ENCODE assay signal across 8 cellular contexts in the genomic region with DNA sequence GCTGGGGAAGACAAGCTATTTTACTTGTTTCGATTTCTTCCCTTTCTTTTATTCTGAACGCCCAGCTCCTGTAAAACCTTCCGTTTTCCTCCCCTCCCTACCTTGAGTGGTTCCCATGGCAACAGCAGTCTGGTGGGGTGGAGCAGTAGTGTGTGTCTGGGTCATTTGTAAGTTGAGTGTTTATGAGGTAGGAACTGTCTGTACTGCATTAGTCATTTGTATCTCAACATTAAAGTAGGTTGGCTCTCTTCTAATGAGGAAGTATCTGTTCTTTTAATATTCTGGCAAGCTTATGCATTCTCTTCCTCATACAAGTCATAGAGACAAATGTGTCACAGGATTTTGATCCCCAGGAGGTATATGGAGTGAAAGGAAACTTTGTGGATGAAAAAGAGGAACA.
DNase-seq lines count a peak whose midpoint lies in the region; ATAC-seq and TF ChIP-seq lines count a peak whose summit lies in the region.

No MANE protein-coding gene starts in this region.

- H3K9ac ChIP-seq in mesenchymal stem cell (ENCODE audit: low read length) = peak overlapping the region; percentile 62

- no peak overlapping the region for H2BK15ac ChIP-seq in mesenchymal stem cell (ENCODE audit: low read depth, poor library complexity, severe bottlenecking)

- H3K4me2 ChIP-seq in mesenchymal stem cell (ENCODE audit: low read length, poor library complexity, severe bottlenecking) = no peak overlapping the region

- peak; percentile 63 for ATAC-seq in HG02623 (IDR thresholded peaks at IDR 0.05; ENCODE audit: unreplicated experiment)
- ATAC-seq in body of pancreas = peak; percentile 83
- ATAC-seq in GM21367 (IDR thresholded peaks at IDR 0.05; ENCODE audit: unreplicated experiment) = no peak

- H3K9me3 ChIP-seq in body of pancreas (no peaks in the 10 kb centered on the region), mesenchymal stem cell (ENCODE audit: control insufficient read depth, low read length) (peaks cover 11% of the 10 kb centered on the region)

- H3K4ac ChIP-seq in mesenchymal stem cell (ENCODE audit: low read depth in 1 of 2, low read length in 2 of 2) = no peak overlapping the region

- no peaks in the 10 kb centered on the region for H3K79me1 ChIP-seq in mesenchymal stem cell (replicated peaks; ENCODE audit: low read length, poor library complexity, severe bottlenecking)

- H2AK5ac ChIP-seq in mesenchymal stem cell (ENCODE audit: low read length, severe bottlenecking) = no peak overlapping the region

- H2AFZ ChIP-seq in mesenchymal stem cell (ENCODE audit: low read depth, low read length) = no peak overlapping the region

- no peak for TF ChIP-seq CTCF in body of pancreas (IDR thresholded peaks at IDR 0.05)

- no peak overlapping the region for H4K91ac ChIP-seq in mesenchymal stem cell (ENCODE audit: low read length)

- TF ChIP-seq POLR2A in body of pancreas (IDR thresholded peaks at IDR 0.05) = no peak

- no peak overlapping the region for H3K18ac ChIP-seq in mesenchymal stem cell (ENCODE audit: low read depth in 1 of 2, low read length in 2 of 2)

- H3K23ac ChIP-seq in mesenchymal stem cell (ENCODE audit: low read length in 2 of 2) = no peak overlapping the region

- no peaks in the 10 kb centered on the region for H3K27me3 ChIP-seq in body of pancreas
- no peaks in the 10 kb centered on the region for H3K27me3 ChIP-seq in mesenchymal stem cell (ENCODE audit: control insufficient read depth in 1 of 2, insufficient read depth in 1 of 2, low read length in 2 of 2)

- WGBS in body of pancreas, 2 donors = 25 to 38% methylated on average over 3 of the region's 3 CpGs
- 40% methylated on average over 2 of the region's 3 CpGs for WGBS in mesenchymal stem cell

- H2BK120ac ChIP-seq in mesenchymal stem cell (ENCODE audit: low read depth, low read length) = no peak overlapping the region

- H3K4me1 ChIP-seq in body of pancreas = peaks cover 9% of the 10 kb centered on the region
- H3K4me1 ChIP-seq in mesenchymal stem cell (ENCODE audit: control insufficient read depth, insufficient read depth, low read depth, low read length) = no peaks in the 10 kb centered on the region

- H3K36me3 ChIP-seq in body of pancreas (replicated peaks in 1 of 2; ENCODE audit: insufficient read depth in 1 of 2, low read depth in 2 of 2) (no peaks in the 10 kb centered on the region), mesenchymal stem cell (ENCODE audit: control insufficient read depth in 1 of 2, insufficient read depth in 2 of 2, low read depth in 1 of 2, low read length in 2 of 2) (no peaks in the 10 kb centered on the region)

- no peak overlapping the region for H2BK12ac ChIP-seq in mesenchymal stem cell (ENCODE audit: low read length in 2 of 2)

- intact Hi-C loops in body of pancreas (cut with DNase I) = no loop called here

- no peak overlapping the region for H2BK5ac ChIP-seq in mesenchymal stem cell (ENCODE audit: low read depth, low read length, poor library complexity, severe bottlenecking)

- H4K8ac ChIP-seq in mesenchymal stem cell (ENCODE audit: low read length) = no peak overlapping the region

- DNase-seq in DMS153 (lab: John Stamatoyannopoulos, UW) = peak; percentile 93
- DNase-seq in NCI-H2227 treated with DMSO at 0.1 percent for 48 hours (lab: John Stamatoyannopoulos, UW) = peak; percentile 27
- peak; percentile 39 to 72 (median 54) for DNase-seq in body of pancreas
- peak; percentile 71 for DNase-seq in mesenchymal stem cell
- no peak for DNase-seq in stimulated activated CD4-positive, alpha-beta T cell treated with anti-CD3 and anti-CD28 coated beads, Interleukin-2, amount 100 ng/mL, for 24 hours
- DNase-seq in stimulated activated CD4-positive, alpha-beta T cell treated with anti-CD3 and anti-CD28 coated beads, Interleukin-4, amount 100 ng/mL, for 1 hour = no peak

- H3K27ac ChIP-seq in body of pancreas (peak overlapping the region; percentile 50 to 76 (median 68)), mesenchymal stem cell (ENCODE audit: low read length, poor library complexity, severe bottlenecking) (no peak overlapping the region)

- no peak overlapping the region for H3K14ac ChIP-seq in mesenchymal stem cell (ENCODE audit: low read length in 2 of 2)

- H3K4me3 ChIP-seq in body of pancreas = no peak overlapping the region
- H3K4me3 ChIP-seq in mesenchymal stem cell (ENCODE audit: insufficient read depth in 1 of 2, low read depth in 1 of 2, low read length in 2 of 2) = peak overlapping the region in 1 of 2 experiments; percentile 34

Comparison
In these comparisons a context has a peak if more than half of its experiments do, and no peak if none do; other contexts are left out.
1. DNase-seq: peak in DMS153 (single experiment), NCI-H2227 treated with DMSO at 0.1 percent for 48 hours (single experiment), body of pancreas (4 of 4) and mesenchymal stem cell (single experiment); none in stimulated activated CD4-positive, alpha-beta T cell treated with anti-CD3 and anti-CD28 coated beads, Interleukin-2, amount 100 ng/mL, for 24 hours (0 of 2) and stimulated activated CD4-positive, alpha-beta T cell treated with anti-CD3 and anti-CD28 coated beads, Interleukin-4, amount 100 ng/mL, for 1 hour (single experiment).